In genomic region chr6:163668061-163668426, GRCh38 we compare ENCODE assay signal across 13 cellular contexts.
DNase-seq lines count a peak whose midpoint lies in the region; ATAC-seq, FAIRE-seq and TF ChIP-seq lines count a peak whose summit lies in the region.
"Had no signal": no experiment of that assay in that cellular context is flagged by ENCODE, and none has a peak within 500 bp of the region (broad histone marks: within the 10 kb centered on the region; RNA-seq: fewer than 3 reads in every experiment).

No MANE protein-coding gene starts in this region.

- no peaks in the 10 kb centered on the region for H3K36me3 ChIP-seq in neuron (ENCODE audit: insufficient read depth, low read length)
- H3K36me3 ChIP-seq in small intestine (ENCODE audit: control insufficient read depth in 2 of 2, insufficient read depth in 2 of 2, low read length in 2 of 2) = no peaks in the 10 kb centered on the region
- H3K36me3 ChIP-seq: tibial artery had no signal

- H3K4me3 ChIP-seq in HL-60 (replicated peaks; ENCODE audit: insufficient read depth, low read length) = no peak overlapping the region
- H3K4me3 ChIP-seq in neuron (ENCODE audit: low read length) = no peak overlapping the region
- H3K4me3 ChIP-seq in small intestine (ENCODE audit: low read depth in 1 of 2, low read length in 2 of 2) = no peak overlapping the region
- H3K4me3 ChIP-seq: tibial artery had no signal

- TF ChIP-seq CTCF in HL-60 (IDR thresholded peaks at IDR 0.05; ENCODE audit: insufficient read depth, low read length) = no peak

- no peaks in the 10 kb centered on the region for H3K9me3 ChIP-seq in neuron (ENCODE audit: low read length)
- no peaks in the 10 kb centered on the region for H3K9me3 ChIP-seq in small intestine (ENCODE audit: control insufficient read depth, low read depth)
- H3K9me3 ChIP-seq: tibial artery had no signal

- 61 to 78% (median 65%) methylated on average over 4 of the region's 4 CpGs for WGBS in small intestine, 3 donors

- FAIRE-seq in GM19239 (lab: Jason Lieb, UNC) = no peak
- FAIRE-seq in small intestine (lab: Jason Lieb, UNC) = no peak

- H3K27ac ChIP-seq in HL-60 (replicated peaks) (peak overlapping the region; percentile 40), small intestine (ENCODE audit: low read depth in 1 of 2, low read length in 1 of 2) (no peak overlapping the region)
- H3K27ac ChIP-seq: tibial artery had no signal

- H3K27me3 ChIP-seq in HL-60 (ENCODE audit: insufficient read depth, poor library complexity, severe bottlenecking) (no peaks in the 10 kb centered on the region), neuron (ENCODE audit: insufficient read depth, low read length) (no peaks in the 10 kb centered on the region), small intestine (ENCODE audit: control insufficient read depth in 2 of 2, insufficient read depth in 2 of 2, low read length in 2 of 2) (no peaks in the 10 kb centered on the region)

- H3K4me1 ChIP-seq in neuron (ENCODE audit: insufficient read depth, low read length) = peaks cover 10% of the 10 kb centered on the region
- no peaks in the 10 kb centered on the region for H3K4me1 ChIP-seq in small intestine (ENCODE audit: control insufficient read depth in 2 of 2, insufficient read depth in 1 of 2, low read depth in 1 of 2, low read length in 1 of 2)
- H3K4me1 ChIP-seq: tibial artery had no signal

- peak overlapping the region; percentile 42 for H2AFZ ChIP-seq in neuron (ENCODE audit: low read depth, low read length)

- ATAC-seq in HG02571 (IDR thresholded peaks at IDR 0.05; ENCODE audit: unreplicated experiment) = peak; percentile 37
- ATAC-seq in HG02884 (IDR thresholded peaks at IDR 0.05; ENCODE audit: unreplicated experiment) = no peak

- peak; percentile 41 for DNase-seq in GM19239 (ENCODE audit: insufficient read length, low spot score)
- no peak for DNase-seq in HL-60 (ENCODE audit: low read depth in 1 of 2, low spot score in 1 of 2)
- DNase-seq in small intestine = no peak
- DNase-seq in DMS153 (lab: John Stamatoyannopoulos, UW) = no peak
- no peak for DNase-seq in RKO (ENCODE audit: low spot score)
- DNase-seq: activated CD4-positive, alpha-beta T cell treated with anti-CD3 and anti-CD28 coated beads, Interleukin-2, amount 10 ng/mL, durations not matched to agents 7 days and 5 days; activated naive CD4-positive, alpha-beta T cell treated with anti-CD3 and anti-CD28 coated beads, Interleukin-2, amount 10 ng/mL, durations not matched to agents 7 days and 5 days; dermis blood vessel endothelial cell; left ventricle myocardium superior had no signal
